Comparison of ENCODE assay signal across 10 cellular contexts in the genomic region with DNA sequence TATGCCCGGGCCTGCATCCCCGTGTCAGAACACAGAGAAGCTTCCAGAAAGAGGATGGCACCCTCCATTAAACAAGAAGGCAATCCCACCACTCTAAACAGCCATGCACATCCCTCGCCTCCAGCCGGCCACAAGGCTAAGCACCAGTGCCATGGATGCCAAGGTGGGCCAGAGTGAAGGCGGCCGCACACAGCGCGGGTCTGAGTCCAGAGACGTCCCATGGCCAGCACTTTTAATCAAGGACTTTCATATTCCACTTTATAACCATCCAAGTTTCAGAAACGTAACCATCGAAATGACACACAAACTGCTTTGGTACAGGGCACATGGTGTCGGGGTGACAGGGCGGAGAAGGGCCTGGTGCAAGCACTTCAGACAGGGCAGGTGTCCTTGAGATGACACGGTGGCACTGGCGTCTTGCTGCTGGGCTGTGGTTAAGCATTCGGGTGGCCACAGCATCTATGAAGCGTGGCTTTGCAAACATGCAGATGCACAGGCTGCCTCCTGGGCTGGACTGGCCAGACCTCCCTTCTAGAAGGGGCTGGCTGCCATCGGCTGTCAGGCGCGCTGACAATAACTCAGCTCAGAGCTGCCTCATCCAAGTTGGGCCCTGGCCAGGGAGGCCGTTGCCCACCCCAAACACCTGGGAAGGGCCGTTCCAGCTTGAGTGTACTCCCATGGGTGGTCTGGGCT.
DNase-seq lines count a peak whose midpoint lies in the region; ATAC-seq, FAIRE-seq and TF ChIP-seq lines count a peak whose summit lies in the region.
"Had no signal": no experiment of that assay in that cellular context is flagged by ENCODE, and none has a peak within 500 bp of the region (broad histone marks: within the 10 kb centered on the region; RNA-seq: fewer than 3 reads in every experiment).

No MANE protein-coding gene starts in this region.

- H3K36me3 Mint-ChIP-seq in CD8-positive, alpha-beta memory T cell, result peaks cover 0 to 71% (median 2%) of the 10 kb centered on the region in 3 donors

- TF ChIP-seq EP300 in A549 (IDR thresholded peaks at IDR 0.05), result no peak
- no peak for TF ChIP-seq EP300 in sigmoid colon (IDR thresholded peaks at IDR 0.05)

- H3K4me3 ChIP-seq in A549 (no peak overlapping the region), WERI-Rb-1 (ENCODE audit: low read depth, low read length) (no peak overlapping the region), heart left ventricle (no peak overlapping the region), sigmoid colon (no peak overlapping the region)
- H3K4me3 ChIP-seq in CD8-positive, alpha-beta memory T cell (ENCODE audit: low read length), result no peak overlapping the region
- H3K4me3 ChIP-seq: GM12878 had no signal

- H3K27me3 Mint-ChIP-seq in CD8-positive, alpha-beta memory T cell, result no peaks in the 10 kb centered on the region

- H3K9me3 ChIP-seq in A549 (no peaks in the 10 kb centered on the region), WERI-Rb-1 (ENCODE audit: severe bottlenecking) (no peaks in the 10 kb centered on the region), heart left ventricle (no peaks in the 10 kb centered on the region), sigmoid colon (no peaks in the 10 kb centered on the region)
- no peaks in the 10 kb centered on the region for H3K9me3 ChIP-seq in CD8-positive, alpha-beta memory T cell (ENCODE audit: low read length)

- WGBS in A549 (ENCODE audit: missing lambda C conversion rate), result 90% methylated on average over 17 of the region's 22 CpGs
- WGBS in heart left ventricle, 4 donors, result 71 to 80% (median 73%) methylated on average over 21 to 22 of the region's 22 CpGs
- 86% methylated on average over 22 of the region's 22 CpGs for WGBS in sigmoid colon, 2 donors

- H3K36me3 ChIP-seq in WERI-Rb-1 (peaks cover 65% of the 10 kb centered on the region), heart left ventricle (peaks cover 0 to 71% (median 20%) of the 10 kb centered on the region in 9 donors), sigmoid colon (peaks cover 0 to 10% (median 2%) of the 10 kb centered on the region in 4 donors)
- no peaks in the 10 kb centered on the region for H3K36me3 ChIP-seq in CD8-positive, alpha-beta memory T cell (ENCODE audit: insufficient read depth, low read length)

- POLR2A ChIA-PET in A549 (lab: Yijun Ruan, JAX), result interaction anchor here (0.8 kb wide), 1 partner anchor 23 kb away, joined by 4 read pairs; no protein-coding TSS in a partner anchor
- POLR2A ChIA-PET in CD8-positive, alpha-beta memory T cell (lab: Charles Lee), result no interaction called here

- TF ChIP-seq CTCF in A549 (IDR thresholded peaks at IDR 0.05) (no peak), WERI-Rb-1 (IDR thresholded peaks at IDR 0.05; ENCODE audit: low read depth, low read length) (no peak), heart left ventricle (IDR thresholded peaks at IDR 0.05) (no peak), sigmoid colon (IDR thresholded peaks at IDR 0.05) (no peak)

- H3K27ac ChIP-seq in A549 (peak overlapping the region; percentile 62 to 94), WERI-Rb-1 (peak overlapping the region; percentile 91), heart left ventricle (peak overlapping the region in 9 of 12 donors; percentile 24 to 78 (median 39)), sigmoid colon (peak overlapping the region; percentile 74 to 98 (median 86))
- no peak overlapping the region for H3K27ac ChIP-seq in CD8-positive, alpha-beta memory T cell (ENCODE audit: low read depth, low read length)

- H3K4me2 ChIP-seq in A549, result peak overlapping the region; percentile 51; the same call in 1 of the 3 replicates

- H3K4me1 Mint-ChIP-seq in CD8-positive, alpha-beta memory T cell, result peaks cover 3 to 5% (median 5%) of the 10 kb centered on the region in 3 donors

- DNase-seq in A549 (ENCODE audit: low read depth in 1 of 2, low spot score in 1 of 2), result no peak
- no peak for DNase-seq in WERI-Rb-1
- DNase-seq in heart left ventricle, result no peak
- no peak for DNase-seq in sigmoid colon
- no peak for DNase-seq in activated T-cell treated with anti-CD3 and anti-CD28 coated beads, Interleukin-2, amount 50 U/mL, for 1 hour
- no peak for DNase-seq in NCI-H69 (lab: John Stamatoyannopoulos, UW)
- DNase-seq in CD8-positive, alpha-beta memory T cell, result no peak

- CTCF ChIA-PET in A549 (lab: Yijun Ruan, JAX), result interaction anchor here (0.5 to 7.2 kb wide), 2 partner anchors 15 to 298 kb away, joined by 3 to 87 read pairs; no protein-coding TSS in a partner anchor
- CTCF ChIA-PET in CD8-positive, alpha-beta memory T cell (lab: Charles Lee), result no interaction called here

- no peak for TF ChIP-seq RAD21 in A549 (conservative IDR thresholded peaks at IDR 0.05 in 1 of 2, IDR thresholded peaks at IDR 0.05 in 1 of 2)

- no peak for TF ChIP-seq POLR2A in A549 (IDR thresholded peaks at IDR 0.05; ENCODE audit: low read length)
- no peak for TF ChIP-seq POLR2A in heart left ventricle (IDR thresholded peaks at IDR 0.05)
- no peak for TF ChIP-seq POLR2A in sigmoid colon (IDR thresholded peaks at IDR 0.05)

- ATAC-seq in A549, result peak; percentile 2 to 3; a peak in 1 of 6 replicates
- peak in 3 of 4 donors; percentile 3 to 8 (median 4) for ATAC-seq in heart left ventricle
- ATAC-seq in HG03135 (IDR thresholded peaks at IDR 0.05; ENCODE audit: unreplicated experiment), result no peak
- ATAC-seq: GM12878 had no signal

- H3K27me3 ChIP-seq in WERI-Rb-1 (ENCODE audit: insufficient read depth, low read depth, severe bottlenecking) (no peaks in the 10 kb centered on the region), heart left ventricle (no peaks in the 10 kb centered on the region), sigmoid colon (no peaks in the 10 kb centered on the region)
- H3K27me3 ChIP-seq in CD8-positive, alpha-beta memory T cell (ENCODE audit: insufficient read depth, low read length, poor library complexity, severe bottlenecking), result no peaks in the 10 kb centered on the region

- no peak overlapping the region for H3K27ac Mint-ChIP-seq in CD8-positive, alpha-beta memory T cell
- H3K27ac Mint-ChIP-seq: activated T-helper 1 cell treated with anti-CD3 and anti-CD28 coated beads, Interleukin-12 subunit alpha, Interleukin-12 subunit beta, Interleukin-2, Interleukin-4 antibody, amounts not matched to agents 30 ng/mL and 10 ng/mL and 1 ng/mL, durations not matched to agents 14 hours and 24 hours and 36 hours had no signal

- H3K4me1 ChIP-seq in A549, result peaks cover 31% of the 10 kb centered on the region
- H3K4me1 ChIP-seq in heart left ventricle, result peaks cover 4 to 66% (median 45%) of the 10 kb centered on the region in 12 donors
- H3K4me1 ChIP-seq in sigmoid colon, result peaks cover 0 to 73% (median 68%) of the 10 kb centered on the region in 4 donors
- no peaks in the 10 kb centered on the region for H3K4me1 ChIP-seq in CD8-positive, alpha-beta memory T cell (ENCODE audit: insufficient read depth, low read length)

- no peaks in the 10 kb centered on the region for H3K9me3 Mint-ChIP-seq in CD8-positive, alpha-beta memory T cell
- H3K9me3 Mint-ChIP-seq: activated T-helper 1 cell treated with anti-CD3 and anti-CD28 coated beads, Interleukin-12 subunit alpha, Interleukin-12 subunit beta, Interleukin-2, Interleukin-4 antibody, amounts not matched to agents 30 ng/mL and 10 ng/mL and 1 ng/mL, durations not matched to agents 14 hours and 24 hours and 36 hours had no signal

- FAIRE-seq in A549 (lab: Jason Lieb, UNC), result no peak
- FAIRE-seq: GM12878 had no signal

- intact Hi-C loops in heart left ventricle (cut with DNase I), result no loop called here
- intact Hi-C loops in sigmoid colon (cut with DNase I), result no loop called here

- no peak overlapping the region for H3K4me3 Mint-ChIP-seq in CD8-positive, alpha-beta memory T cell
- H3K4me3 Mint-ChIP-seq: activated T-helper 1 cell treated with anti-CD3 and anti-CD28 coated beads, Interleukin-12 subunit alpha, Interleukin-12 subunit beta, Interleukin-2, Interleukin-4 antibody, amounts not matched to agents 30 ng/mL and 10 ng/mL and 1 ng/mL, durations not matched to agents 14 hours and 24 hours and 36 hours had no signal

TF ChIP-seq in A549, 52 proteins besides CTCF, POLR2A, EP300 and RAD21:
- TF ChIP-seq EHF (CRISPR knock-in tag; IDR thresholded peaks at IDR 0.05), result no peak
- no peak for TF ChIP-seq CBX8 (IDR thresholded peaks at IDR 0.05)
- no peak for TF ChIP-seq POLR2AphosphoS2 (conservative IDR thresholded peaks at IDR 0.05; ENCODE audit: low read length)
- TF ChIP-seq CHD2 (IDR thresholded peaks at IDR 0.05; ENCODE audit: low read length, partially characterized antibody), result no peak
